27 cellular contexts compared by ENCODE assay signal in the genomic region with DNA sequence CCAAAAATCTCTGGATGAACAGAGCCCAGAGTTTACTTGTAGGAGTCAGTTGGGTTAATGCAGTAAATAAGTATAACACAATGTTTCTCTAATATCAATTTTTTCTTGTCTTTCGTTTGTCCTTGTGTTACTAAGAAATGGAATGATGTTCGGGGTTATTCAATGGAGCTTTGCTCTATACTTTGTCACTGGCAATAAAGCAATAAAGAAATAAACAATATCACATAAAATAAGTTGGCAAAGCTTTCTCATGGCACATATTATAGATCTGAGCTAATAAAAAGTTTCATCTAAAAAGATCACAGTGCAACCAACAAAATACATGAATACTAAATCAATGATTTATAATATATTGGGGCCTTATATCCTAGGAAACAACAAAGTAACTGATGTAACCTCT.
"Had no signal": no experiment of that assay in that cellular context is flagged by ENCODE, and none has a peak within 500 bp of the region (broad histone marks: within the 10 kb centered on the region; RNA-seq: fewer than 3 reads in every experiment).

No MANE protein-coding gene starts in this region.

- H3K27ac ChIP-seq: stomach, suprapubic skin, testis, thoracic aorta, thyroid gland, tibial artery, tibial nerve, transverse colon, upper lobe of left lung, upper lobe of right lung, uterus, vagina had no signal

- H3K4me1 ChIP-seq: testis, thyroid gland, upper lobe of left lung, upper lobe of right lung, uterus had no signal

- DNase-seq: stimulated activated CD4-positive, alpha-beta T cell treated with anti-CD3 and anti-CD28 coated beads, Interleukin-2, amount 100 ng/mL, for 48 hours; stimulated activated CD4-positive, alpha-beta T cell treated with anti-CD3 and anti-CD28 coated beads, Interleukin-4, amount 100 ng/mL, for 1 hour; stimulated activated CD4-positive, alpha-beta T cell treated with anti-CD3 and anti-CD28 coated beads, Interleukin-4, amount 100 ng/mL, for 24 hours; stimulated activated CD4-positive, alpha-beta T cell treated with anti-CD3 and anti-CD28 coated beads, Interleukin-4, amount 100 ng/mL, for 4 hours; stimulated activated CD8-positive, alpha-beta memory T cell treated with anti-CD3 and anti-CD28 coated beads, Interleukin-4, amount 100 ng/mL, for 48 hours; stimulated activated naive B cell treated with anti-CD40 and anti-IgM and Interleukin-4, amounts not matched to agents 10 μg/mL and 1 μg/mL and 100 μg/mL, for 72 hours; stimulated activated naive CD4-positive, alpha-beta T cell; stimulated activated naive CD4-positive, alpha-beta T cell treated with Interleukin-2 at 50 U/mL for 16 hours; stimulated activated naive CD8-positive, alpha-beta T cell treated with anti-CD3 and anti-CD28 coated beads, Interleukin-15, amount 100 ng/mL, for 72 hours; stimulated activated naive CD8-positive, alpha-beta T cell treated with anti-CD3 and anti-CD28 coated beads, Interleukin-15, Interleukin-2, amounts not matched to agents 100 U/mL and 50 U/mL, for 24 hours; stomach; substantia nigra; testis; thyroid gland; tibial artery; transverse colon; trophoblast cell; upper lobe of left lung; upper lobe of right lung; uterus had no signal

- ATAC-seq: stimulated activated effector memory CD8-positive, alpha-beta T cell treated with anti-CD3 and anti-CD28 coated beads, Interleukin-12 subunit alpha, Interleukin-12 subunit beta, amount 100 ng/mL, for 72 hours; stimulated activated memory B cell treated with anti-CD40 and anti-IgM and Interleukin-4, amounts not matched to agents 10 μg/mL and 1 μg/mL and 100 μg/mL, for 72 hours; stimulated activated naive B cell treated with anti-CD40 and anti-IgM and Interleukin-4, amounts not matched to agents 10 μg/mL and 1 μg/mL and 100 μg/mL, for 72 hours; stimulated activated naive CD8-positive, alpha-beta T cell treated with anti-CD3 and anti-CD28 coated beads, Interleukin-15, amount 100 ng/mL, for 72 hours; stimulated activated naive CD8-positive, alpha-beta T cell treated with anti-CD3 and anti-CD28 coated beads, Interleukin-15, Interleukin-2, amounts not matched to agents 100 U/mL and 50 U/mL, for 24 hours; upper lobe of right lung had no signal

- H3K4me3 ChIP-seq: stomach, suprapubic skin, testis, thoracic aorta, thyroid gland, tibial artery, tibial nerve, transverse colon, upper lobe of left lung, upper lobe of right lung, uterus, vagina had no signal

- FAIRE-seq: urothelium cell line had no signal

- H3K9me3 ChIP-seq: stomach, suprapubic skin, testis, thoracic aorta, thyroid gland, tibial artery, tibial nerve, transverse colon, upper lobe of left lung, upper lobe of right lung, uterus, vagina had no signal

- H3K36me3 ChIP-seq: stomach, suprapubic skin, thoracic aorta, thyroid gland, tibial artery, tibial nerve, transverse colon, upper lobe of left lung, upper lobe of right lung, uterus, vagina had no signal

- H3K27me3 ChIP-seq: stomach, suprapubic skin, testis, thyroid gland, tibial artery, tibial nerve, transverse colon, upper lobe of left lung, upper lobe of right lung, uterus, vagina had no signal
